In the genomic region with DNA sequence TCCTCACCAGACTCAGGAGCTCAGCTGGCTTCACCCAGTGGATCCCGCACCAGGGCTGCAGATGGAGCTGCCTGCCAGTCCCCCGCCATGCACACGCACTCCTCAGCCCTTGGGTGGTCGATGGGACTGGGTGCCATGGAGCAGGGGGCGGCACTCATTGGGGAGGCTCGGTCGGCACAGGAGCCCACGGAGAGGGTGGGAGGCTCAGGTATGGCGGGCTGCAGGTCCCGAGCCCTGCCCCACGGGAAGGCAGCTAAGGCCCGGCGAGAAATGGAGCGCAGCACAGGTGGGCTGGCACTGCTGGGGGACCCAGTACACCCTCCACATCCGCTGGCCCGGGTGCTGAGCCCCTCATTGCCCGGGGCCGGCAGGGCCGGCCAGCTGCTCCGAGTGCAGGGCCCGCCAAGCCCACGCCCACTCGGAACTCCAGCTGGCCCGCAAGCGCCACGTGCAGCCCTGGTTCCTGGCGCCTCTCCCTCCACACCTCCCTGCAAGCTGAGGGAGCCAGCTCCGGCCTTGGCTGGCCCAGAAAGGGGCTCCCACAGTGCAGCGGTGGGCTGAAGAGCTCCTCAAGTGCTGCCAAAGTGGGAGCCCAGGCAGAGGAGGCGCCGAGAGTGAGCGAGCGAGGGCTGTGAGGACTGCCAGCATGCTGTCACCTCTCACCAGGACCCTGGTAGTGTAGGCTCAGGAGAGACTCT, we compare ENCODE assay signal across 14 cellular contexts. TPM values are rescaled to one million over a fixed set of nuclear protein-coding genes. Genes with fewer than 3 reads are reported as not detected.
"Had no signal": no experiment of that assay in that cellular context is flagged by ENCODE, and none has a peak within 500 bp of the region (broad histone marks: within the 10 kb centered on the region; RNA-seq: fewer than 3 reads in every experiment).

No MANE protein-coding gene starts in this region.

RNA-seq across cellular contexts. Expression of a gene that starts 41.1 kb away (rescaled TPM):
- total RNA-seq: activated B cell treated with CpG ODN at 0.5 μM for 24 hours; activated CD4-positive, alpha-beta memory T cell treated with anti-CD3 and anti-CD28 coated beads for 36 hours; activated CD4-positive, alpha-beta memory T cell treated with anti-CD3 and anti-CD28 coated beads, Interleukin-2, amount 10 ng/mL, durations not matched to agents 7 days and 5 days; activated CD4-positive, alpha-beta T cell treated with anti-CD3 and anti-CD28 coated beads for 36 hours; activated CD4-positive, alpha-beta T cell treated with anti-CD3 and anti-CD28 coated beads, Interleukin-2, amount 10 ng/mL, durations not matched to agents 24 days and 14 days; activated CD4-positive, alpha-beta T cell treated with anti-CD3 and anti-CD28 coated beads, Interleukin-2, amount 10 ng/mL, durations not matched to agents 7 days and 5 days; activated CD8-positive, alpha-beta memory T cell treated with anti-CD3 and anti-CD28 coated beads for 36 hours; activated CD8-positive, alpha-beta memory T cell treated with anti-CD3 and anti-CD28 coated beads, Interleukin-2, amount 10 ng/mL, durations not matched to agents 7 days and 5 days; activated CD8-positive, alpha-beta T cell treated with anti-CD3 and anti-CD28 coated beads for 36 hours; activated CD8-positive, alpha-beta T cell treated with anti-CD3 and anti-CD28 coated beads, Interleukin-2, amount 10 ng/mL, durations not matched to agents 7 days and 5 days; T-cell; T-helper 1 cell treated with Interleukin-12 subunit alpha and Interleukin-12 subunit beta and Interleukin-4 antibody, amounts not matched to agents 30 ng/mL and 1 ng/mL, for 36 hours; T-helper 17 cell; T-helper 2 cell treated with Interferon-gamma antibody and Interleukin-4, amounts not matched to agents 100 ng/mL and 5 ng/mL, for 36 hours had no signal

RNA-seq across cellular contexts. Expression of a gene that starts 55.1 kb away (rescaled TPM):
- total RNA-seq: activated B cell treated with CpG ODN at 0.5 μM for 24 hours; activated CD4-positive, alpha-beta memory T cell treated with anti-CD3 and anti-CD28 coated beads for 36 hours; activated CD4-positive, alpha-beta memory T cell treated with anti-CD3 and anti-CD28 coated beads, Interleukin-2, amount 10 ng/mL, durations not matched to agents 7 days and 5 days; activated CD4-positive, alpha-beta T cell treated with anti-CD3 and anti-CD28 coated beads for 36 hours; activated CD4-positive, alpha-beta T cell treated with anti-CD3 and anti-CD28 coated beads, Interleukin-2, amount 10 ng/mL, durations not matched to agents 24 days and 14 days; activated CD4-positive, alpha-beta T cell treated with anti-CD3 and anti-CD28 coated beads, Interleukin-2, amount 10 ng/mL, durations not matched to agents 7 days and 5 days; activated CD8-positive, alpha-beta memory T cell treated with anti-CD3 and anti-CD28 coated beads for 36 hours; activated CD8-positive, alpha-beta memory T cell treated with anti-CD3 and anti-CD28 coated beads, Interleukin-2, amount 10 ng/mL, durations not matched to agents 7 days and 5 days; activated CD8-positive, alpha-beta T cell treated with anti-CD3 and anti-CD28 coated beads for 36 hours; activated CD8-positive, alpha-beta T cell treated with anti-CD3 and anti-CD28 coated beads, Interleukin-2, amount 10 ng/mL, durations not matched to agents 7 days and 5 days; T-cell; T-helper 1 cell treated with Interleukin-12 subunit alpha and Interleukin-12 subunit beta and Interleukin-4 antibody, amounts not matched to agents 30 ng/mL and 1 ng/mL, for 36 hours; T-helper 17 cell; T-helper 2 cell treated with Interferon-gamma antibody and Interleukin-4, amounts not matched to agents 100 ng/mL and 5 ng/mL, for 36 hours had no signal
